In the genomic region with DNA sequence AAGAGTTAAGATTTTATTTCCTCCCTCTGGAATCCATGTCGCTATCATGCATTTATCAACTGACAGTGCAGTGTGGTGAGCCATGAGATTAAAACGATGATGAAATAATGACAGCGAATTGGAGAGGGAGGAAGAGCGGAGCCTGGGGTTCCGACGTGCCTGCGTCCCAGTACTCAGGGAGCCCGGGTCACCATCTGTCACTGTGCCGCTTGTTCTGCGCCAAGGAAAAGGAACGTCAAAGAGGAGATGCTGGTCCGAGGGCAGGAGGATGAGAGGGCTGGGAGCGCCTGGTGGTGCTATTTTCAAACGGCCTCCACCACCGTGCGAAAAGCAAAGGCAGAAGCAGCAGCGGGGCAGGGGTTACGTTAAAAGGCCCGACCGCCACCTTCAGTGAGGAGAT, we compare ENCODE assay signal across 1 cellular context.
TF ChIP-seq lines count a peak whose summit lies in the region.

No MANE protein-coding gene starts in this region.

TF ChIP-seq in HepG2, 621 proteins besides CTCF, POLR2A, EP300 and RAD21 (continued from another document):
- TF ChIP-seq, protein P1, sequence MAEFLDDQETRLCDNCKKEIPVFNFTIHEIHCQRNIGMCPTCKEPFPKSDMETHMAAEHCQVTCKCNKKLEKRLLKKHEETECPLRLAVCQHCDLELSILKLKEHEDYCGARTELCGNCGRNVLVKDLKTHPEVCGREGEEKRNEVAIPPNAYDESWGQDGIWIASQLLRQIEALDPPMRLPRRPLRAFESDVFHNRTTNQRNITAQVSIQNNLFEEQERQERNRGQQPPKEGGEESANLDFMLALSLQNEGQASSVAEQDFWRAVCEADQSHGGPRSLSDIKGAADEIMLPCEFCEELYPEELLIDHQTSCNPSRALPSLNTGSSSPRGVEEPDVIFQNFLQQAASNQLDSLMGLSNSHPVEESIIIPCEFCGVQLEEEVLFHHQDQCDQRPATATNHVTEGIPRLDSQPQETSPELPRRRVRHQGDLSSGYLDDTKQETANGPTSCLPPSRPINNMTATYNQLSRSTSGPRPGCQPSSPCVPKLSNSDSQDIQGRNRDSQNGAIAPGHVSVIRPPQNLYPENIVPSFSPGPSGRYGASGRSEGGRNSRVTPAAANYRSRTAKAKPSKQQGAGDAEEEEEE (CRISPR knock-in tag; IDR thresholded peaks at IDR 0.05; ENCODE audit: borderline replicate concordance): no peak
- TF ChIP-seq SP4 (CRISPR knock-in tag; IDR thresholded peaks at IDR 0.05) (no peak), SNRNP70 (IDR thresholded peaks at IDR 0.05; ENCODE audit: low read depth, low read length) (no peak), DNMT1 (CRISPR knock-in tag; IDR thresholded peaks at IDR 0.05) (no peak)
